ENCODE assay signal across 29 cellular contexts in genomic region chr2:155100261-155100660, GRCh38.
DNase-seq lines count a peak whose midpoint lies in the region; ATAC-seq, FAIRE-seq and TF ChIP-seq lines count a peak whose summit lies in the region.
"Had no signal": no experiment of that assay in that cellular context is flagged by ENCODE, and none has a peak within 500 bp of the region (broad histone marks: within the 10 kb centered on the region; RNA-seq: fewer than 3 reads in every experiment).

No MANE protein-coding gene starts in this region.

- no peaks in the 10 kb centered on the region for H3K36me3 ChIP-seq in HepG2 (replicated peaks in 1 of 2; ENCODE audit: control insufficient read depth in 1 of 2, insufficient read depth in 2 of 2, low read length in 2 of 2)
- no peaks in the 10 kb centered on the region for H3K36me3 ChIP-seq in right lobe of liver
- no peaks in the 10 kb centered on the region for H3K36me3 ChIP-seq in hepatocyte (replicated peaks; ENCODE audit: insufficient read depth, low read depth)
- H3K36me3 ChIP-seq: esophagus muscularis mucosa, neutrophil, prostate gland, SJCRH30, uterus had no signal

- POLR2A ChIA-PET in HepG2 (lab: Yijun Ruan, JAX): no interaction called here

- H4K20me1 ChIP-seq in HepG2 (ENCODE audit: insufficient read depth, low read length): no peaks in the 10 kb centered on the region
- H4K20me1 ChIP-seq in hepatocyte (ENCODE audit: insufficient read depth, poor library complexity, severe bottlenecking): no peaks in the 10 kb centered on the region

- H3K4me2 ChIP-seq in HepG2 (ENCODE audit: low read depth, low read length) (no peak overlapping the region), hepatocyte (no peak overlapping the region)

- in situ Hi-C loops in HepG2 (cut with HindIII; ENCODE audit: extremely low pct_ligation_motif_present, low pct_unique_long_range_greater_than_20kb): no loop called here

- TF ChIP-seq POLR2A in HepG2 (IDR thresholded peaks at IDR 0.05; ENCODE audit: insufficient read depth in 1 of 2, low read depth in 2 of 2, low read length in 2 of 2) (no peak), right lobe of liver (IDR thresholded peaks at IDR 0.05) (no peak)

- H3K9me2 ChIP-seq in hepatocyte (replicated peaks; ENCODE audit: insufficient read depth): no peaks in the 10 kb centered on the region

- FAIRE-seq in HepG2 (lab: Jason Lieb, UNC): no peak
- FAIRE-seq: colon had no signal

- TF ChIP-seq RAD21 in HepG2 (CRISPR knock-in tag; IDR thresholded peaks at IDR 0.05): no peak

- no peak for DNase-seq in HepG2 (ENCODE audit: low spot score)
- no peak for DNase-seq in right lobe of liver
- peak; percentile 7 for DNase-seq in UCSD-AML1 (lab: John Stamatoyannopoulos, UW; ENCODE audit: unreplicated experiment)
- DNase-seq in hepatocyte (ENCODE audit: low spot score): peak; percentile 8
- DNase-seq in anterior cingulate cortex (lab: John Stamatoyannopoulos, UW): no peak
- DNase-seq in DMS79 (lab: John Stamatoyannopoulos, UW): no peak
- DNase-seq in hepatic stellate cell (ENCODE audit: low spot score): no peak
- DNase-seq: activated B cell treated with CpG ODN at 0.5 μM for 24 hours; activated naive CD4-positive, alpha-beta T cell treated with Interleukin-2 at 50 U/mL for 16 hours; activated T-cell treated with anti-CD3 and anti-CD28 coated beads, Interleukin-2, amount 50 U/mL, for 72 hours; effector CD8-positive, alpha-beta T cell; foreskin keratinocyte; HFFc6; immature natural killer cell; naive B cell; NCI-H1092 treated with DMSO at 0.1 percent for 48 hours; NCI-H2029; NCI-H526 treated with DMSO at 0.1 percent for 48 hours; stimulated activated naive CD8-positive, alpha-beta T cell treated with anti-CD3 and anti-CD28 coated beads, Interleukin-15, Interleukin-2, amounts not matched to agents 100 U/mL and 50 U/mL, for 24 hours; T1000; uterus had no signal

- peaks cover 10% of the 10 kb centered on the region; the same call in 1 of the 2 replicates for H3K4me1 ChIP-seq in HepG2 (ENCODE audit: insufficient read depth, low read length)
- H3K4me1 ChIP-seq in right lobe of liver: no peaks in the 10 kb centered on the region
- no peaks in the 10 kb centered on the region for H3K4me1 ChIP-seq in hepatocyte (ENCODE audit: insufficient read depth)
- H3K4me1 ChIP-seq: esophagus muscularis mucosa, foreskin keratinocyte, prostate gland, SJCRH30, testis, uterus had no signal

- no peaks in the 10 kb centered on the region for H3K79me2 ChIP-seq in HepG2 (ENCODE audit: insufficient read depth, low read length)
- H3K79me2 ChIP-seq in hepatocyte: no peaks in the 10 kb centered on the region

- no TSS peak for BruUV-seq in HepG2 (replicated peaks; lab: Mats Ljungman, UMichigan)

- TF ChIP-seq EP300 in HepG2 (IDR thresholded peaks at IDR 0.05; ENCODE audit: low read depth in 2 of 2, low read length in 2 of 2) (no peak), HepG2 (CRISPR knock-in tag; IDR thresholded peaks at IDR 0.05; ENCODE audit: borderline replicate concordance) (no peak)

- H3K4me3 ChIP-seq in HepG2 (replicated peaks in 1 of 3; ENCODE audit: insufficient read depth in 1 of 3, low read depth in 2 of 3, low read length in 3 of 3): no peak overlapping the region
- H3K4me3 ChIP-seq in right lobe of liver: no peak overlapping the region
- H3K4me3 ChIP-seq in hepatocyte: no peak overlapping the region
- H3K4me3 ChIP-seq: esophagus muscularis mucosa, prostate gland, SJCRH30, testis, uterus had no signal

- H3K27me3 ChIP-seq in HepG2 (ENCODE audit: control insufficient read depth in 1 of 2, insufficient read depth in 2 of 2, low read length in 2 of 2): no peaks in the 10 kb centered on the region
- H3K27me3 ChIP-seq in right lobe of liver: no peaks in the 10 kb centered on the region
- no peaks in the 10 kb centered on the region for H3K27me3 ChIP-seq in hepatocyte
- H3K27me3 ChIP-seq: esophagus muscularis mucosa, foreskin keratinocyte, neutrophil, SJCRH30, testis, uterus had no signal

- peaks cover 60% of the 10 kb centered on the region for H3K9me3 ChIP-seq in HepG2 (ENCODE audit: low read length)
- H3K9me3 ChIP-seq in right lobe of liver: no peaks in the 10 kb centered on the region
- H3K9me3 ChIP-seq in hepatocyte (ENCODE audit: low read depth): no peaks in the 10 kb centered on the region
- H3K9me3 ChIP-seq: esophagus muscularis mucosa, neutrophil, prostate gland, SJCRH30, testis, uterus had no signal

- H2AFZ ChIP-seq in HepG2 (ENCODE audit: low read length) (no peak overlapping the region), hepatocyte (no peak overlapping the region)

- ATAC-seq in HepG2: peak; percentile 33; the same call in 2 of the 3 replicates
- no peak for ATAC-seq in right lobe of liver
- no peak for ATAC-seq in GM18861 (IDR thresholded peaks at IDR 0.05; ENCODE audit: unreplicated experiment)
- ATAC-seq: activated T-cell treated with anti-CD3 and anti-CD28 coated beads, Interleukin-2, amount 50 U/mL, for 72 hours; foreskin keratinocyte; left lobe of liver; stimulated activated naive CD8-positive, alpha-beta T cell treated with anti-CD3 and anti-CD28 coated beads, Interleukin-15, Interleukin-2, amounts not matched to agents 100 U/mL and 50 U/mL, for 24 hours had no signal

- no peak overlapping the region for H3K9ac ChIP-seq in HepG2 (ENCODE audit: insufficient read depth, low read depth, low read length)

- intact Hi-C loops in HepG2 (cut with micrococcal nuclease; ENCODE audit: unreplicated experiment) (no loop called here), right lobe of liver (cut with DNase I) (no loop called here)

- no peak overlapping the region for H3K27ac ChIP-seq in HepG2 (ENCODE audit: extremely low read length, insufficient read depth, low read length)
- no peak overlapping the region for H3K27ac ChIP-seq in right lobe of liver
- peak overlapping the region; percentile 61 for H3K27ac ChIP-seq in hepatocyte
- H3K27ac ChIP-seq: esophagus muscularis mucosa, foreskin keratinocyte, neutrophil, prostate gland, SJCRH30, testis, uterus had no signal

- WGBS in HepG2 (ENCODE audit: low lambda C conversion rate): 14% methylated on average over 2 of the region's 2 CpGs
- WGBS in right lobe of liver (ENCODE audit: insufficient coverage, low coverage, low lambda C conversion rate, missing lambda C conversion rate): 29% methylated on average over 1 of the region's 2 CpGs
- 66% methylated on average over 2 of the region's 2 CpGs for WGBS in hepatocyte (ENCODE audit: low lambda C conversion rate, missing lambda C conversion rate)

- CTCF ChIA-PET in HepG2 (lab: Yijun Ruan, JAX; ENCODE audit: low intra/inter-chr PET ratio, low total read pairs): no interaction called here

- no peak for TF ChIP-seq CTCF in HepG2 (CRISPR knock-in tag; IDR thresholded peaks at IDR 0.05)
- no peak for TF ChIP-seq CTCF in right lobe of liver (IDR thresholded peaks at IDR 0.05)
- no peak for TF ChIP-seq CTCF in hepatocyte (IDR thresholded peaks at IDR 0.05; ENCODE audit: poor library complexity)

TF ChIP-seq in HepG2, 621 proteins besides CTCF, POLR2A, EP300 and RAD21:
- TF ChIP-seq BRF2 (CRISPR knock-in tag; IDR thresholded peaks at IDR 0.05) (no peak), NFE2L2 (IDR thresholded peaks at IDR 0.05; ENCODE audit: low read length) (peak; percentile 72)

Comparison
In these comparisons a context has a peak if more than half of its experiments do, and no peak if none do; other contexts are left out.
1. DNase-seq: peak in UCSD-AML1 (single experiment) and hepatocyte (single experiment); none in HepG2 (single experiment), right lobe of liver (0 of 3), anterior cingulate cortex (0 of 58), DMS79 (single experiment) and hepatic stellate cell (single experiment).